Comparison of ENCODE assay signal across 11 cellular contexts in genomic region chr1:12296623-12297022, GRCh38.
DNase-seq lines count a peak whose midpoint lies in the region; ATAC-seq and TF ChIP-seq lines count a peak whose summit lies in the region.
"Had no signal": no experiment of that assay in that cellular context is flagged by ENCODE, and none has a peak within 500 bp of the region (broad histone marks: within the 10 kb centered on the region; RNA-seq: fewer than 3 reads in every experiment).

No MANE protein-coding gene starts in this region.

- no peak for DNase-seq in activated naive CD8-positive, alpha-beta T cell treated with anti-CD3 and anti-CD28 coated beads, Interleukin-2, amount 10 ng/mL, durations not matched to agents 7 days and 5 days
- no peak for DNase-seq in nephron progenitor cell
- no peak for DNase-seq in stimulated activated CD4-positive, alpha-beta T cell treated with anti-CD3 and anti-CD28 coated beads, Interleukin-4, amount 100 ng/mL, for 4 hours
- DNase-seq: activated CD8-positive, alpha-beta memory T cell treated with anti-CD3 and anti-CD28 coated beads, Interleukin-2, amount 50 U/mL, for 48 hours; islet precursor cell; NCI-H1436 treated with DMSO at 0.1 percent for 48 hours had no signal

- no peak for TF ChIP-seq CTCF in nephron progenitor cell (IDR thresholded peaks at IDR 0.05)

- ATAC-seq in GM18511 (IDR thresholded peaks at IDR 0.05; ENCODE audit: unreplicated experiment) (peak; percentile 78), HG03108 (IDR thresholded peaks at IDR 0.05; ENCODE audit: unreplicated experiment) (peak; percentile 86), HG02759 (IDR thresholded peaks at IDR 0.05; ENCODE audit: unreplicated experiment) (no peak), HG03521 (IDR thresholded peaks at IDR 0.05; ENCODE audit: unreplicated experiment) (no peak), HG03139 (IDR thresholded peaks at IDR 0.05; ENCODE audit: unreplicated experiment) (no peak)
- peak; percentile 81 for ATAC-seq in activated naive CD8-positive, alpha-beta T cell treated with anti-CD3 and anti-CD28 coated beads, Interleukin-2, amount 10 ng/mL, durations not matched to agents 7 days and 5 days (ENCODE audit: low read depth)

- H3K9me3 Mint-ChIP-seq in activated naive CD8-positive, alpha-beta T cell treated with anti-CD3 and anti-CD28 coated beads, Interleukin-2, amount 10 ng/mL, durations not matched to agents 7 days and 5 days: no peaks in the 10 kb centered on the region
- no peaks in the 10 kb centered on the region for H3K9me3 Mint-ChIP-seq in nephron progenitor cell

- no peak overlapping the region for H3K27ac Mint-ChIP-seq in activated naive CD8-positive, alpha-beta T cell treated with anti-CD3 and anti-CD28 coated beads, Interleukin-2, amount 10 ng/mL, durations not matched to agents 7 days and 5 days
- H3K27ac Mint-ChIP-seq in nephron progenitor cell: peak overlapping the region; percentile 19

- POLR2A ChIA-PET in activated naive CD8-positive, alpha-beta T cell treated with anti-CD3 and anti-CD28 coated beads, Interleukin-2, amount 10 ng/mL, durations not matched to agents 7 days and 5 days (lab: Charles Lee): no interaction called here

- peaks cover 27% of the 10 kb centered on the region for H3K4me1 Mint-ChIP-seq in activated naive CD8-positive, alpha-beta T cell treated with anti-CD3 and anti-CD28 coated beads, Interleukin-2, amount 10 ng/mL, durations not matched to agents 7 days and 5 days
- no peaks in the 10 kb centered on the region for H3K4me1 Mint-ChIP-seq in nephron progenitor cell

- peaks cover 35% of the 10 kb centered on the region for H3K36me3 Mint-ChIP-seq in activated naive CD8-positive, alpha-beta T cell treated with anti-CD3 and anti-CD28 coated beads, Interleukin-2, amount 10 ng/mL, durations not matched to agents 7 days and 5 days
- peaks cover 51% of the 10 kb centered on the region for H3K36me3 Mint-ChIP-seq in nephron progenitor cell (ENCODE audit: low read depth)

- peak overlapping the region; percentile 15 for H3K4me3 Mint-ChIP-seq in activated naive CD8-positive, alpha-beta T cell treated with anti-CD3 and anti-CD28 coated beads, Interleukin-2, amount 10 ng/mL, durations not matched to agents 7 days and 5 days
- H3K4me3 Mint-ChIP-seq in nephron progenitor cell: no peak overlapping the region

- no peaks in the 10 kb centered on the region for H3K27me3 Mint-ChIP-seq in activated naive CD8-positive, alpha-beta T cell treated with anti-CD3 and anti-CD28 coated beads, Interleukin-2, amount 10 ng/mL, durations not matched to agents 7 days and 5 days
- no peaks in the 10 kb centered on the region for H3K27me3 Mint-ChIP-seq in nephron progenitor cell (ENCODE audit: low read depth, poor library complexity)

Comparison
In these comparisons a context has a peak if more than half of its experiments do, and no peak if none do; other contexts are left out.
1. ATAC-seq: peak in GM18511 (single experiment), HG03108 (single experiment) and activated naive CD8-positive, alpha-beta T cell treated with anti-CD3 and anti-CD28 coated beads, Interleukin-2, amount 10 ng/mL, durations not matched to agents 7 days and 5 days (single experiment); none in HG02759 (single experiment), HG03521 (single experiment) and HG03139 (single experiment).